1 cellular context compared by ENCODE assay signal in the genomic region with DNA sequence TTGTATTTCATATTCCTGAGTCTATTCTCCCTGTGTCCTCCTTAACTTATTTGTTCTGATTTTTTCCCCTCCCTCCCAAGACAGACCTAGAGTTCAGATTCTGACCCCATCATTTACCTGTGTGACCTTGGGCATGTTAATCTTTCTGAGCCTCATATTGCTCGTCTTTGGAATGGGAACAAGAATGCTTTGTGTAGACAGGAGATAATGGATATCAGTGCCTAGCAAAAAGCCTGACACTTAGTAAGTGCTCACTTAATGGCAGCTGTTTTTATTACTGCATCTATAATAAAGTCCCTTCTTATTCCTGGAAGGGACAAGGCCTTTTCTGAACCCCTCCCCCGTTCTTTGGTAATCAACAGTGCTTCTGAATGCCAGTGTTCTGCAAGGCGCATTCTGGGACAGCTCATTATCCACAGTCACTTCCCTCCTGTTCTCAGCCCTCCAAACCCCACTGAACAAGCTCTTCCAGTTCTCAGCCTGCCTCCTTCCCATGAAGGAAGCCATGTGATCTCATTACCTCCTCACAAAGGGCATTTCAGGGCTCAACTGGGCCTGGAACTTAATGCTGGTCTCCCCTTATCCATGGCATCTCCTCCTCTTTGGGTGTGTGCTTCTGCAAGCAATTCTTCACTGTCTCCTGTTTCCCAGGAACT.
TF ChIP-seq lines count a peak whose summit lies in the region.

No MANE protein-coding gene starts in this region.

TF ChIP-seq in GM23338, 12 proteins besides CTCF, POLR2A, EP300 and RAD21:
- TF ChIP-seq, protein P1, sequence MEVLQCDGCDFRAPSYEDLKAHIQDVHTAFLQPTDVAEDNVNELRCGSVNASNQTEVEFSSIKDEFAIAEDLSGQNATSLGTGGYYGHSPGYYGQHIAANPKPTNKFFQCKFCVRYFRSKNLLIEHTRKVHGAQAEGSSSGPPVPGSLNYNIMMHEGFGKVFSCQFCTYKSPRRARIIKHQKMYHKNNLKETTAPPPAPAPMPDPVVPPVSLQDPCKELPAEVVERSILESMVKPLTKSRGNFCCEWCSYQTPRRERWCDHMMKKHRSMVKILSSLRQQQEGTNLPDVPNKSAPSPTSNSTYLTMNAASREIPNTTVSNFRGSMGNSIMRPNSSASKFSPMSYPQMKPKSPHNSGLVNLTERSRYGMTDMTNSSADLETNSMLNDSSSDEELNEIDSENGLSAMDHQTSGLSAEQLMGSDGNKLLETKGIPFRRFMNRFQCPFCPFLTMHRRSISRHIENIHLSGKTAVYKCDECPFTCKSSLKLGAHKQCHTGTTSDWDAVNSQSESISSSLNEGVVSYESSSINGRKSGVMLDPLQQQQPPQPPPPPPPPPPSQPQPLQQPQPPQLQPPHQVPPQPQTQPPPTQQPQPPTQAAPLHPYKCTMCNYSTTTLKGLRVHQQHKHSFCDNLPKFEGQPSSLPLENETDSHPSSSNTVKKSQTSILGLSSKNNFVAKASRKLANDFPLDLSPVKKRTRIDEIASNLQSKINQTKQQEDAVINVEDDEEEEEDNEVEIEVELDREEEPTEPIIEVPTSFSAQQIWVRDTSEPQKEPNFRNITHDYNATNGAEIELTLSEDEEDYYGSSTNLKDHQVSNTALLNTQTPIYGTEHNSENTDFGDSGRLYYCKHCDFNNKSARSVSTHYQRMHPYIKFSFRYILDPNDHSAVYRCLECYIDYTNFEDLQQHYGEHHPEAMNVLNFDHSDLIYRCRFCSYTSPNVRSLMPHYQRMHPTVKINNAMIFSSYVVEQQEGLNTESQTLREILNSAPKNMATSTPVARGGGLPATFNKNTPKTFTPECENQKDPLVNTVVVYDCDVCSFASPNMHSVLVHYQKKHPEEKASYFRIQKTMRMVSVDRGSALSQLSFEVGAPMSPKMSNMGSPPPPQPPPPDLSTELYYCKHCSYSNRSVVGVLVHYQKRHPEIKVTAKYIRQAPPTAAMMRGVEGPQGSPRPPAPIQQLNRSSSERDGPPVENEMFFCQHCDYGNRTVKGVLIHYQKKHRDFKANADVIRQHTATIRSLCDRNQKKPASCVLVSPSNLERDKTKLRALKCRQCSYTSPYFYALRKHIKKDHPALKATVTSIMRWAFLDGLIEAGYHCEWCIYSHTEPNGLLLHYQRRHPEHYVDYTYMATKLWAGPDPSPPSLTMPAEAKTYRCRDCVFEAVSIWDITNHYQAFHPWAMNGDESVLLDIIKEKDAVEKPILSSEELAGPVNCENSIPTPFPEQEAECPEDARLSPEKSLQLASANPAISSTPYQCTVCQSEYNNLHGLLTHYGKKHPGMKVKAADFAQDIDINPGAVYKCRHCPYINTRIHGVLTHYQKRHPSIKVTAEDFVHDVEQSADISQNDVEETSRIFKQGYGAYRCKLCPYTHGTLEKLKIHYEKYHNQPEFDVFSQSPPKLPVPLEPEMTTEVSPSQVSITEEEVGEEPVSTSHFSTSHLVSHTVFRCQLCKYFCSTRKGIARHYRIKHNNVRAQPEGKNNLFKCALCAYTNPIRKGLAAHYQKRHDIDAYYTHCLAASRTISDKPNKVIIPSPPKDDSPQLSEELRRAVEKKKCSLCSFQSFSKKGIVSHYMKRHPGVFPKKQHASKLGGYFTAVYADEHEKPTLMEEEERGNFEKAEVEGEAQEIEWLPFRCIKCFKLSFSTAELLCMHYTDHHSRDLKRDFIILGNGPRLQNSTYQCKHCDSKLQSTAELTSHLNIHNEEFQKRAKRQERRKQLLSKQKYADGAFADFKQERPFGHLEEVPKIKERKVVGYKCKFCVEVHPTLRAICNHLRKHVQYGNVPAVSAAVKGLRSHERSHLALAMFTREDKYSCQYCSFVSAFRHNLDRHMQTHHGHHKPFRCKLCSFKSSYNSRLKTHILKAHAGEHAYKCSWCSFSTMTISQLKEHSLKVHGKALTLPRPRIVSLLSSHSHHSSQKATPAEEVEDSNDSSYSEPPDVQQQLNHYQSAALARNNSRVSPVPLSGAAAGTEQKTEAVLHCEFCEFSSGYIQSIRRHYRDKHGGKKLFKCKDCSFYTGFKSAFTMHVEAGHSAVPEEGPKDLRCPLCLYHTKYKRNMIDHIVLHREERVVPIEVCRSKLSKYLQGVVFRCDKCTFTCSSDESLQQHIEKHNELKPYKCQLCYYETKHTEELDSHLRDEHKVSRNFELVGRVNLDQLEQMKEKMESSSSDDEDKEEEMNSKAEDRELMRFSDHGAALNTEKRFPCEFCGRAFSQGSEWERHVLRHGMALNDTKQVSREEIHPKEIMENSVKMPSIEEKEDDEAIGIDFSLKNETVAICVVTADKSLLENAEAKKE (CRISPR knock-in tag; IDR thresholded peaks at IDR 0.05), result no peak
- TF ChIP-seq STAT1 (IDR thresholded peaks at IDR 0.05; ENCODE audit: unreplicated experiment) (no peak), NANOG (IDR thresholded peaks at IDR 0.05; ENCODE audit: borderline replicate concordance) (no peak), EZH2 (IDR thresholded peaks at IDR 0.05; ENCODE audit: low read depth, unreplicated experiment) (no peak), POLR2AphosphoS5 (IDR thresholded peaks at IDR 0.05; ENCODE audit: low read depth) (no peak), CREB1 (CRISPR knock-in tag; IDR thresholded peaks at IDR 0.05; ENCODE audit: low read depth) (no peak), ZNF114 (CRISPR knock-in tag; IDR thresholded peaks at IDR 0.05) (no peak), JUNB (IDR thresholded peaks at IDR 0.05; ENCODE audit: unreplicated experiment) (no peak), ZNF331 (CRISPR knock-in tag; IDR thresholded peaks at IDR 0.05; ENCODE audit: low read depth) (no peak)
- TF ChIP-seq, protein P2, sequence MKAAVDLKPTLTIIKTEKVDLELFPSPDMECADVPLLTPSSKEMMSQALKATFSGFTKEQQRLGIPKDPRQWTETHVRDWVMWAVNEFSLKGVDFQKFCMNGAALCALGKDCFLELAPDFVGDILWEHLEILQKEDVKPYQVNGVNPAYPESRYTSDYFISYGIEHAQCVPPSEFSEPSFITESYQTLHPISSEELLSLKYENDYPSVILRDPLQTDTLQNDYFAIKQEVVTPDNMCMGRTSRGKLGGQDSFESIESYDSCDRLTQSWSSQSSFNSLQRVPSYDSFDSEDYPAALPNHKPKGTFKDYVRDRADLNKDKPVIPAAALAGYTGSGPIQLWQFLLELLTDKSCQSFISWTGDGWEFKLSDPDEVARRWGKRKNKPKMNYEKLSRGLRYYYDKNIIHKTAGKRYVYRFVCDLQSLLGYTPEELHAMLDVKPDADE (IDR thresholded peaks at IDR 0.05), result no peak
- TF ChIP-seq, protein P3, sequence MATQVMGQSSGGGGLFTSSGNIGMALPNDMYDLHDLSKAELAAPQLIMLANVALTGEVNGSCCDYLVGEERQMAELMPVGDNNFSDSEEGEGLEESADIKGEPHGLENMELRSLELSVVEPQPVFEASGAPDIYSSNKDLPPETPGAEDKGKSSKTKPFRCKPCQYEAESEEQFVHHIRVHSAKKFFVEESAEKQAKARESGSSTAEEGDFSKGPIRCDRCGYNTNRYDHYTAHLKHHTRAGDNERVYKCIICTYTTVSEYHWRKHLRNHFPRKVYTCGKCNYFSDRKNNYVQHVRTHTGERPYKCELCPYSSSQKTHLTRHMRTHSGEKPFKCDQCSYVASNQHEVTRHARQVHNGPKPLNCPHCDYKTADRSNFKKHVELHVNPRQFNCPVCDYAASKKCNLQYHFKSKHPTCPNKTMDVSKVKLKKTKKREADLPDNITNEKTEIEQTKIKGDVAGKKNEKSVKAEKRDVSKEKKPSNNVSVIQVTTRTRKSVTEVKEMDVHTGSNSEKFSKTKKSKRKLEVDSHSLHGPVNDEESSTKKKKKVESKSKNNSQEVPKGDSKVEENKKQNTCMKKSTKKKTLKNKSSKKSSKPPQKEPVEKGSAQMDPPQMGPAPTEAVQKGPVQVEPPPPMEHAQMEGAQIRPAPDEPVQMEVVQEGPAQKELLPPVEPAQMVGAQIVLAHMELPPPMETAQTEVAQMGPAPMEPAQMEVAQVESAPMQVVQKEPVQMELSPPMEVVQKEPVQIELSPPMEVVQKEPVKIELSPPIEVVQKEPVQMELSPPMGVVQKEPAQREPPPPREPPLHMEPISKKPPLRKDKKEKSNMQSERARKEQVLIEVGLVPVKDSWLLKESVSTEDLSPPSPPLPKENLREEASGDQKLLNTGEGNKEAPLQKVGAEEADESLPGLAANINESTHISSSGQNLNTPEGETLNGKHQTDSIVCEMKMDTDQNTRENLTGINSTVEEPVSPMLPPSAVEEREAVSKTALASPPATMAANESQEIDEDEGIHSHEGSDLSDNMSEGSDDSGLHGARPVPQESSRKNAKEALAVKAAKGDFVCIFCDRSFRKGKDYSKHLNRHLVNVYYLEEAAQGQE (IDR thresholded peaks at IDR 0.05; ENCODE audit: unreplicated experiment), result no peak
